8 cellular contexts compared by ENCODE assay signal in the genomic region with DNA sequence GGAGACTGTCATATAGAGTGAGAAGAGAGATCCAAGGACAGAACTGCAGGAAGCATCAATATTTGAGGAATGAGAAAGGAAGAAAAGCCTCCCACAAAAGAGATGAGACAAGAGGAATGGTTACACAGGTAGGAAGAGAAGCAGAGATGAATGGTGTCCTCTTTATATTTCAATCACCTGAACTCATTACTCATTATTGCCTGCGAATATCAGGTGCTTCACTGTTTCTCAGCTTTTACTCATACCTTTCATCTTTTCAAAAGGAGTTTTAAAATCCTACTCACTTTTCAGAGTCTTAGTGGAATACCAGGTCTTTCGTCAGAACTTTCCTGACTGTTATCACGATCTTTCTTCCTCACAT. TPM values are rescaled to one million over a fixed set of nuclear protein-coding genes. Genes with fewer than 3 reads are reported as not detected.
DNase-seq lines count a peak whose midpoint lies in the region; ATAC-seq, FAIRE-seq and TF ChIP-seq lines count a peak whose summit lies in the region.

No MANE protein-coding gene starts in this region.

- DNase-seq in H7, result no peak
- DNase-seq in upper lobe of right lung, result no peak
- DNase-seq in NCI-H2107 (lab: John Stamatoyannopoulos, UW), result no peak
- DNase-seq in KBM-7, result no peak
- DNase-seq in NCI-H2227 (lab: John Stamatoyannopoulos, UW; ENCODE audit: unreplicated experiment), result no peak

- H3K4me2 ChIP-seq in SU-DHL-6 (ENCODE audit: low read depth, low read length, poor library complexity, severe bottlenecking), result peak overlapping the region; percentile 22

- no peaks in the 10 kb centered on the region for H3F3A ChIP-seq in SU-DHL-6 (ENCODE audit: insufficient read depth)

- H3K9ac ChIP-seq in ES-I3 (ENCODE audit: low read depth, low read length) (peak overlapping the region; percentile 55), SU-DHL-6 (ENCODE audit: low read length) (no peak overlapping the region)

- no peaks in the 10 kb centered on the region for H3K9me3 ChIP-seq in ES-I3 (ENCODE audit: control insufficient read depth, insufficient read depth, low read length)
- H3K9me3 ChIP-seq in SU-DHL-6 (ENCODE audit: insufficient read depth, low read length), result no peaks in the 10 kb centered on the region
- H3K9me3 ChIP-seq in upper lobe of right lung, result no peaks in the 10 kb centered on the region

- TF ChIP-seq CTCF in SU-DHL-6 (IDR thresholded peaks at IDR 0.05; ENCODE audit: insufficient read depth, low read length, poor library complexity, severe bottlenecking) (no peak), upper lobe of right lung (IDR thresholded peaks at IDR 0.05) (no peak)

- H3K27ac ChIP-seq in SU-DHL-6 (ENCODE audit: low read depth, low read length) (no peak overlapping the region), upper lobe of right lung (peak overlapping the region; percentile 2)

- no peak for ATAC-seq in upper lobe of right lung

- in situ Hi-C loops in KBM-7 (cut with MboI; ENCODE audit: low pct_unique_long_range_greater_than_20kb, low sequenced_read_pairs), result no loop called here

- peak; percentile 56 for FAIRE-seq in islet of Langerhans (lab: Jason Lieb, UNC)

- intact Hi-C loops in upper lobe of right lung (cut with DNase I), result no loop called here

- no peak overlapping the region for H2AFZ ChIP-seq in SU-DHL-6 (ENCODE audit: low read depth, low read length, severe bottlenecking)

- H3K36me3 ChIP-seq in ES-I3 (ENCODE audit: insufficient read depth, low read length) (no peaks in the 10 kb centered on the region), H7 (replicated peaks; ENCODE audit: control insufficient read depth, insufficient read depth, low read length) (no peaks in the 10 kb centered on the region), SU-DHL-6 (ENCODE audit: low read length) (no peaks in the 10 kb centered on the region), upper lobe of right lung (no peaks in the 10 kb centered on the region)

- H3K79me2 ChIP-seq in SU-DHL-6 (ENCODE audit: insufficient read depth, low read length), result no peaks in the 10 kb centered on the region

- H3K27me3 ChIP-seq in H7 (ENCODE audit: control insufficient read depth, insufficient read depth, low read length) (no peaks in the 10 kb centered on the region), SU-DHL-6 (ENCODE audit: low read length) (no peaks in the 10 kb centered on the region), upper lobe of right lung (no peaks in the 10 kb centered on the region)

- H4K20me1 ChIP-seq in SU-DHL-6 (ENCODE audit: low read depth, low read length), result no peaks in the 10 kb centered on the region

- H3K4me3 ChIP-seq in H7 (ENCODE audit: insufficient read depth, low read depth, low read length), result peak overlapping the region; percentile 35
- no peak overlapping the region for H3K4me3 ChIP-seq in SU-DHL-6 (ENCODE audit: insufficient read depth, low read length, poor library complexity, severe bottlenecking)
- H3K4me3 ChIP-seq in upper lobe of right lung, result peak overlapping the region; percentile 45

- no peaks in the 10 kb centered on the region for H3K9me2 ChIP-seq in SU-DHL-6 (replicated peaks; ENCODE audit: insufficient read depth, low read length)

- peaks cover 17% of the 10 kb centered on the region; the same call in 1 of the 2 replicates for H3K4me1 ChIP-seq in ES-I3 (ENCODE audit: insufficient read depth, low read length)
- no peaks in the 10 kb centered on the region for H3K4me1 ChIP-seq in upper lobe of right lung

RNA-seq across cellular contexts. Expression of gene SEC24D, which starts 14.9 kb away (rescaled TPM):
- 39.4 and 42.8 TPM in 2 replicates for total RNA-seq in H7 (2014; rRNA removed; shearing (Covaris generic))
- total RNA-seq in upper lobe of right lung, result 48.1 TPM

RNA-seq across cellular contexts. Expression of gene SYNPO2, which starts 37.9 kb away (rescaled TPM):
- total RNA-seq in H7 (2014; rRNA removed; shearing (Covaris generic)), result 0.38 and 0.41 TPM in 2 replicates
- 38.9 TPM for total RNA-seq in upper lobe of right lung

Comparison
In these comparisons a context has a peak if more than half of its experiments do, and no peak if none do; other contexts are left out.
1. RNA of gene SYNPO2, which starts 37.9 kb away (total RNA-seq): 38.9 TPM in upper lobe of right lung (single experiment); 0.38 to 0.41 TPM in H7; every median in the first group is over 10 times any median in the second.